ENCODE assay signal across 16 cellular contexts in genomic region chr21:39686636-39687035, GRCh38. TPM values are rescaled to one million over a fixed set of nuclear protein-coding genes. Genes with fewer than 3 reads are reported as not detected.
"Had no signal": no experiment of that assay in that cellular context is flagged by ENCODE, and none has a peak within 500 bp of the region (broad histone marks: within the 10 kb centered on the region; RNA-seq: fewer than 3 reads in every experiment).

No MANE protein-coding gene starts in this region.

- FAIRE-seq: bronchial epithelial cell had no signal

- H3K4me1 Mint-ChIP-seq: activated CD8-positive, alpha-beta memory T cell treated with anti-CD3 and anti-CD28 coated beads, Interleukin-2, amount 10 ng/mL, durations not matched to agents 7 days and 5 days; activated naive CD4-positive, alpha-beta T cell treated with anti-CD3 and anti-CD28 coated beads, Interleukin-2, amount 10 ng/mL, durations not matched to agents 7 days and 5 days had no signal

- H3K36me3 Mint-ChIP-seq: activated CD8-positive, alpha-beta memory T cell treated with anti-CD3 and anti-CD28 coated beads, Interleukin-2, amount 10 ng/mL, durations not matched to agents 7 days and 5 days; activated naive CD4-positive, alpha-beta T cell treated with anti-CD3 and anti-CD28 coated beads, Interleukin-2, amount 10 ng/mL, durations not matched to agents 7 days and 5 days had no signal

- DNase-seq: activated CD4-positive, alpha-beta T cell treated with anti-CD3 and anti-CD28 coated beads for 1 hour; activated CD4-positive, alpha-beta T cell treated with anti-CD3 and anti-CD28 coated beads, Interleukin-2, amount 50 U/mL, for 48 hours; activated CD8-positive, alpha-beta memory T cell treated with anti-CD3 and anti-CD28 coated beads, Interleukin-2, amount 10 ng/mL, durations not matched to agents 7 days and 5 days; activated naive CD4-positive, alpha-beta T cell treated with anti-CD3 and anti-CD28 coated beads, Interleukin-2, amount 10 ng/mL, durations not matched to agents 7 days and 5 days; activated T-cell treated with anti-CD3 and anti-CD28 coated beads, Interleukin-2, amount 50 U/mL, for 1 hour; mesendoderm; nephron progenitor cell; spleen; T-helper 1 cell had no signal

- H3K9me3 ChIP-seq: ascending aorta, esophagus muscularis mucosa had no signal

- H3K36me3 ChIP-seq: ascending aorta, esophagus muscularis mucosa, spleen had no signal

- ATAC-seq: activated CD8-positive, alpha-beta memory T cell treated with anti-CD3 and anti-CD28 coated beads, Interleukin-2, amount 10 ng/mL, durations not matched to agents 7 days and 5 days; sciatic nerve had no signal

- H3K27ac Mint-ChIP-seq: activated CD8-positive, alpha-beta memory T cell treated with anti-CD3 and anti-CD28 coated beads, Interleukin-2, amount 10 ng/mL, durations not matched to agents 7 days and 5 days; activated naive CD4-positive, alpha-beta T cell treated with anti-CD3 and anti-CD28 coated beads, Interleukin-2, amount 10 ng/mL, durations not matched to agents 7 days and 5 days; activated T-helper 2 cell treated with anti-CD3 and anti-CD28 coated beads, Interferon-gamma antibody, Interleukin-2, Interleukin-4, amounts not matched to agents 10 μg/mL and 5 μg/mL and 100 μg/mL, durations not matched to agents 14 hours and 24 hours and 36 hours had no signal

- H3K27me3 Mint-ChIP-seq: activated CD8-positive, alpha-beta memory T cell treated with anti-CD3 and anti-CD28 coated beads, Interleukin-2, amount 10 ng/mL, durations not matched to agents 7 days and 5 days; activated naive CD4-positive, alpha-beta T cell treated with anti-CD3 and anti-CD28 coated beads, Interleukin-2, amount 10 ng/mL, durations not matched to agents 7 days and 5 days had no signal

- H3K4me3 Mint-ChIP-seq: activated CD8-positive, alpha-beta memory T cell treated with anti-CD3 and anti-CD28 coated beads, Interleukin-2, amount 10 ng/mL, durations not matched to agents 7 days and 5 days; activated naive CD4-positive, alpha-beta T cell treated with anti-CD3 and anti-CD28 coated beads, Interleukin-2, amount 10 ng/mL, durations not matched to agents 7 days and 5 days; nephron progenitor cell had no signal

- H3K27me3 ChIP-seq: ascending aorta, esophagus muscularis mucosa, spleen had no signal

- H3K27ac ChIP-seq: ascending aorta, esophagus muscularis mucosa, spleen had no signal

- H3K4me1 ChIP-seq: ascending aorta, esophagus muscularis mucosa, spleen had no signal

- H3K9me3 Mint-ChIP-seq: activated T-helper 2 cell treated with anti-CD3 and anti-CD28 coated beads, Interferon-gamma antibody, Interleukin-2, Interleukin-4, amounts not matched to agents 10 μg/mL and 5 μg/mL and 100 μg/mL, durations not matched to agents 14 hours and 24 hours and 36 hours had no signal

- H3K4me3 ChIP-seq: ascending aorta, esophagus muscularis mucosa, spleen had no signal

RNA-seq across cellular contexts. Expression of gene IGSF5, which starts 58.3 kb away (rescaled TPM):
- total RNA-seq: activated CD8-positive, alpha-beta memory T cell treated with anti-CD3 and anti-CD28 coated beads, Interleukin-2, amount 10 ng/mL, durations not matched to agents 7 days and 5 days; activated T-helper 2 cell treated with anti-CD3 and anti-CD28 coated beads, Interferon-gamma antibody, Interleukin-2, Interleukin-4, amounts not matched to agents 10 μg/mL and 5 μg/mL and 100 μg/mL, durations not matched to agents 14 hours and 24 hours and 36 hours; ascending aorta; bronchial epithelial cell; dermis microvascular lymphatic vessel endothelial cell; esophagus muscularis mucosa; osteoblast; sciatic nerve had no signal
